10 cellular contexts compared by ENCODE assay signal in the genomic region with DNA sequence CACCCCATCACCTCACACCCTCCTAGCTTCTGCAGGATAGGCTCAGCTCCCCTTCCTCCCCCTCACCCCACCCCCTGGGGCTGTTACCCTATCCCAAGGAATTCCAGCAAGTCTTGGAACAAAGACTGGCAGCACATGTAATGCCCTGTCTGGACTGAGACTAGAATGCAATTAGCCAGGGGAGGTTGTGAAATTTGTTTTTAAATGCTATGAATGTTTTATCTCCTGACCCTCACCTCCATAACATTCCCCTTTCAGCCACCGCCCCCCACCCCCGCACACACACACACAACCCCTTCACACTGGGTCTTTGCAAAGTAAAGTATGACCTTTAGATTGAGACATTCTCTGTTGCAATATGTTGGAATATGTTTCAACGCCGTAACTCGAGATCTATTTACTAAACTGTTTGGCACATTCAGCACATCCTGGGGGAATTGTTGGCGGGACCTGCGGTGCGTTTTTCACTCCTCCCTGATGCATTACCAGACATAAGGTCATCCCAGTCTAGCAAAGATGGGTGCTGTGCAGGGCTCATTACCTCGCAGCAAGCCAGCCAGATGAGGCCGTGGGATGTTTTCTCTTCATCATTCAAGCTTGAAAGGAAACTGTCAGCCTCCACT.
DNase-seq lines count a peak whose midpoint lies in the region; TF ChIP-seq lines count a peak whose summit lies in the region.
"Had no signal": no experiment of that assay in that cellular context is flagged by ENCODE, and none has a peak within 500 bp of the region (broad histone marks: within the 10 kb centered on the region; RNA-seq: fewer than 3 reads in every experiment).

No MANE protein-coding gene starts in this region.

- H4K91ac ChIP-seq in neuronal stem cell (ENCODE audit: low read depth, low read length, poor library complexity), result no peak overlapping the region

- H3K4ac ChIP-seq in neuronal stem cell (ENCODE audit: low read length), result no peak overlapping the region

- no peak overlapping the region for H2BK15ac ChIP-seq in neuronal stem cell (ENCODE audit: low read length)

- no peak for TF ChIP-seq CTCF in AG09319 (IDR thresholded peaks at IDR 0.05; ENCODE audit: low read depth, low read length)

- no peak overlapping the region for H2AK5ac ChIP-seq in neuronal stem cell (ENCODE audit: low read depth, low read length)

- H2BK120ac ChIP-seq in neuronal stem cell (ENCODE audit: low read depth, low read length), result no peak overlapping the region

- no peaks in the 10 kb centered on the region for H3K79me1 ChIP-seq in neuronal stem cell (ENCODE audit: low read depth, low read length)

- no peak overlapping the region for H2BK12ac ChIP-seq in neuronal stem cell (ENCODE audit: low read length)

- CTCF ChIA-PET in HEK293T (lab: Yijun Ruan, JAX), result no interaction called here

- no peak overlapping the region for H4K8ac ChIP-seq in neuronal stem cell (ENCODE audit: low read depth, low read length)

- no peak overlapping the region for H3K9ac ChIP-seq in neuronal stem cell (ENCODE audit: low read depth, low read length, poor library complexity)

- no peak overlapping the region for H3K23ac ChIP-seq in neuronal stem cell (ENCODE audit: low read depth, low read length, poor library complexity)

- no peak overlapping the region for H3K4me3 ChIP-seq in neuronal stem cell (ENCODE audit: low read length in 2 of 2)
- H3K4me3 ChIP-seq: SJSA1 had no signal

- peak overlapping the region; percentile 52 for H3K27ac ChIP-seq in neuronal stem cell (replicated peaks; ENCODE audit: low read length)
- H3K27ac ChIP-seq: HL-60, SJSA1 had no signal

- H2AFZ ChIP-seq in neuronal stem cell (ENCODE audit: low read length), result no peak overlapping the region

- POLR2A ChIA-PET in HEK293T (lab: Yijun Ruan, JAX), result no interaction called here

- no peak overlapping the region for H3K4me2 ChIP-seq in neuronal stem cell (ENCODE audit: insufficient read depth, low read length, poor library complexity, severe bottlenecking)

- no peak overlapping the region for H3K14ac ChIP-seq in neuronal stem cell (ENCODE audit: low read length)

- no peaks in the 10 kb centered on the region for H3K36me3 ChIP-seq in neuronal stem cell (replicated peaks in 1 of 2; ENCODE audit: control insufficient read depth in 2 of 2, insufficient read depth in 2 of 2, low read length in 2 of 2)
- H3K36me3 ChIP-seq: SJSA1 had no signal

- no peaks in the 10 kb centered on the region for H3K9me3 ChIP-seq in neuronal stem cell (replicated peaks in 1 of 2; ENCODE audit: control insufficient read depth in 2 of 2, insufficient read depth in 1 of 2, low read depth in 1 of 2, low read length in 2 of 2)

- WGBS in neuronal stem cell (ENCODE audit: extremely low coverage in 2 of 2, insufficient read length in 2 of 2, insufficient replicate concordance in 1 of 2), 2 donors, result no CpG with 5 or more reads among the region's 10 CpGs

- no peak overlapping the region for H3K18ac ChIP-seq in neuronal stem cell (ENCODE audit: low read length)

- peak; percentile 92 for DNase-seq in AG09319 (ENCODE audit: extremely low read depth, low read depth)
- peak; percentile 64 for DNase-seq in NCI-H226
- DNase-seq in fibroblast of peridontal ligament (ENCODE audit: extremely low read depth), result peak; percentile 97
- peak; percentile 11 for DNase-seq in neuronal stem cell (ENCODE audit: low spot score)
- DNase-seq in activated effector memory CD4-positive, alpha-beta T cell treated with Interleukin-2 at 50 U/mL for 16 hours, result no peak
- no peak for DNase-seq in HEK293T (ENCODE audit: extremely low spot score)
- DNase-seq in stimulated activated CD4-positive, alpha-beta T cell treated with anti-CD3 and anti-CD28 coated beads, Interleukin-12 subunit alpha, Interleukin-12 subunit beta, amount 100 ng/mL, for 4 hours, result no peak
- no peak for DNase-seq in NCI-H187 treated with DMSO at 0.1 percent for 48 hours (lab: John Stamatoyannopoulos, UW)

- H2BK5ac ChIP-seq in neuronal stem cell (ENCODE audit: low read length), result no peak overlapping the region

- H3K27me3 ChIP-seq in neuronal stem cell (ENCODE audit: control insufficient read depth in 3 of 3, insufficient read depth in 3 of 3, low read depth in 1 of 3, low read length in 3 of 3), result no peaks in the 10 kb centered on the region

- H3K4me1 ChIP-seq in neuronal stem cell (ENCODE audit: control insufficient read depth in 2 of 2, insufficient read depth in 1 of 2, low read depth in 1 of 2, low read length in 2 of 2), result peaks cover 19 to 29% of the 10 kb centered on the region in 2 donors

TF ChIP-seq in HEK293T, 16 proteins besides CTCF, POLR2A, EP300 and RAD21:
- no peak for TF ChIP-seq NFRKB (IDR thresholded peaks at IDR 0.05)
- TF ChIP-seq TARDBP (IDR thresholded peaks at IDR 0.05), result no peak
- TF ChIP-seq ARNT (IDR thresholded peaks at IDR 0.05), result no peak
- TF ChIP-seq HDGF (IDR thresholded peaks at IDR 0.05; ENCODE audit: borderline replicate concordance), result no peak
- no peak for TF ChIP-seq L3MBTL2 (conservative IDR thresholded peaks at IDR 0.05)
- no peak for TF ChIP-seq FOXA1 (IDR thresholded peaks at IDR 0.05)
- TF ChIP-seq SUZ12 (IDR thresholded peaks at IDR 0.05), result no peak
TF ChIP-seq in HEK293T: peak in this region for 0.

Comparison
In these comparisons a context has a peak if more than half of its experiments do, and no peak if none do; other contexts are left out.
1. DNase-seq: peak in AG09319 (single experiment), NCI-H226 (single experiment), fibroblast of peridontal ligament (single experiment) and neuronal stem cell (single experiment); none in activated effector memory CD4-positive, alpha-beta T cell treated with Interleukin-2 at 50 U/mL for 16 hours (single experiment), HEK293T (single experiment), stimulated activated CD4-positive, alpha-beta T cell treated with anti-CD3 and anti-CD28 coated beads, Interleukin-12 subunit alpha, Interleukin-12 subunit beta, amount 100 ng/mL, for 4 hours (single experiment) and NCI-H187 treated with DMSO at 0.1 percent for 48 hours (single experiment).